20 cellular contexts compared by ENCODE assay signal in genomic region chrX:69307736-69308135, GRCh38.
DNase-seq lines count a peak whose midpoint lies in the region; ATAC-seq and TF ChIP-seq lines count a peak whose summit lies in the region.
"Had no signal": no experiment of that assay in that cellular context is flagged by ENCODE, and none has a peak within 500 bp of the region (broad histone marks: within the 10 kb centered on the region; RNA-seq: fewer than 3 reads in every experiment).

No MANE protein-coding gene starts in this region.

- H3K27me3 ChIP-seq in NT2/D1 (ENCODE audit: insufficient read depth, insufficient read length) (no peaks in the 10 kb centered on the region), breast epithelium (peaks cover 0 to 68% of the 10 kb centered on the region in 2 donors)

- TF ChIP-seq POLR2A in breast epithelium (IDR thresholded peaks at IDR 0.05) = no peak

- ATAC-seq in natural killer cell treated with Interleukin-12 subunit alpha and Interleukin-12 subunit beta and Interleukin-15 and Interleukin-18, amount 100 ng/mL, for 72 hours = no peak
- no peak for ATAC-seq in natural killer cell

- H3K9ac ChIP-seq in NT2/D1 (ENCODE audit: insufficient read length, low read depth) = peak overlapping the region; percentile 64

- DNase-seq in natural killer cell treated with Interleukin-12 subunit alpha and Interleukin-12 subunit beta and Interleukin-15 and Interleukin-18, amount 100 ng/mL, for 72 hours (ENCODE audit: low spot score) = peak; percentile 35
- DNase-seq in natural killer cell (no peak), NT2/D1 (ENCODE audit: low read depth, low spot score) (peak; percentile 64), left kidney (ENCODE audit: low read depth, low spot score) (peak; percentile 61), A172 (ENCODE audit: low spot score) (no peak), breast epithelium (ENCODE audit: low spot score in 2 of 2) (no peak), T-helper 9 cell (no peak)
- no peak for DNase-seq in effector CD8-positive, alpha-beta T cell (lab: John Stamatoyannopoulos, UW)
- DNase-seq: DMS 273 treated with DMSO at 0.1 percent for 48 hours; NCI-H1105 treated with DMSO at 0.1 percent for 48 hours; NCI-H1930; NCI-H2171 treated with DMSO at 0.1 percent for 48 hours; NCI-H510A; NK-92 treated with Interleukin-12 subunit alpha and Interleukin-12 subunit beta, amount 100 ng/mL, for 24 hours; OCI-M1; RPMI8226; SIG-M5 had no signal

- H3K9me3 ChIP-seq in NT2/D1 (ENCODE audit: insufficient read depth, low read length) = no peaks in the 10 kb centered on the region
- no peaks in the 10 kb centered on the region for H3K9me3 ChIP-seq in breast epithelium
- H3K9me3 ChIP-seq: HAP-1 had no signal

- no peak overlapping the region for H3K27ac ChIP-seq in breast epithelium
- H3K27ac ChIP-seq: C4-2B, HL-60 had no signal

- H3K36me3 Mint-ChIP-seq in natural killer cell treated with Interleukin-12 subunit alpha and Interleukin-12 subunit beta and Interleukin-15 and Interleukin-18, amount 100 ng/mL, for 72 hours = no peaks in the 10 kb centered on the region
- H3K36me3 Mint-ChIP-seq in natural killer cell = no peaks in the 10 kb centered on the region

- H3K9me3 Mint-ChIP-seq in natural killer cell treated with Interleukin-12 subunit alpha and Interleukin-12 subunit beta and Interleukin-15 and Interleukin-18, amount 100 ng/mL, for 72 hours = no peaks in the 10 kb centered on the region
- no peaks in the 10 kb centered on the region for H3K9me3 Mint-ChIP-seq in natural killer cell

- H3K27me3 Mint-ChIP-seq in natural killer cell treated with Interleukin-12 subunit alpha and Interleukin-12 subunit beta and Interleukin-15 and Interleukin-18, amount 100 ng/mL, for 72 hours = peaks cover 6 to 26% of the 10 kb centered on the region in 2 donors
- H3K27me3 Mint-ChIP-seq in natural killer cell (ENCODE audit: low read depth in 2 of 2) = peaks cover 8 to 18% of the 10 kb centered on the region in 2 donors

- TF ChIP-seq CTCF in natural killer cell (IDR thresholded peaks at IDR 0.05) = no peak
- TF ChIP-seq CTCF in breast epithelium (IDR thresholded peaks at IDR 0.05) = no peak

- H3K4me3 ChIP-seq in NT2/D1 (ENCODE audit: insufficient read length, low read depth) (no peak overlapping the region), breast epithelium (no peak overlapping the region)
- H3K4me3 ChIP-seq: HAP-1 had no signal

- no peak overlapping the region for H3K4me3 Mint-ChIP-seq in natural killer cell treated with Interleukin-12 subunit alpha and Interleukin-12 subunit beta and Interleukin-15 and Interleukin-18, amount 100 ng/mL, for 72 hours
- no peak overlapping the region for H3K4me3 Mint-ChIP-seq in natural killer cell

- H3K4me1 Mint-ChIP-seq in natural killer cell treated with Interleukin-12 subunit alpha and Interleukin-12 subunit beta and Interleukin-15 and Interleukin-18, amount 100 ng/mL, for 72 hours (ENCODE audit: low read depth in 2 of 2) = no peaks in the 10 kb centered on the region
- H3K4me1 Mint-ChIP-seq in natural killer cell = no peaks in the 10 kb centered on the region

- H3K36me3 ChIP-seq in NT2/D1 (ENCODE audit: insufficient read depth, insufficient read length, low read length) (no peaks in the 10 kb centered on the region), breast epithelium (no peaks in the 10 kb centered on the region)
- H3K36me3 ChIP-seq: HAP-1 had no signal

- H3K4me1 ChIP-seq in NT2/D1 (ENCODE audit: insufficient read depth, insufficient read length) = peaks cover 5% of the 10 kb centered on the region
- H3K4me1 ChIP-seq in breast epithelium = no peaks in the 10 kb centered on the region

- H3K27ac Mint-ChIP-seq in natural killer cell treated with Interleukin-12 subunit alpha and Interleukin-12 subunit beta and Interleukin-15 and Interleukin-18, amount 100 ng/mL, for 72 hours = no peak overlapping the region
- H3K27ac Mint-ChIP-seq in natural killer cell = no peak overlapping the region

- intact Hi-C loops in natural killer cell (cut with micrococcal nuclease) = no loop called here
- intact Hi-C loops in breast epithelium (cut with DNase I; ENCODE audit: low total_unique reads) = no loop called here

Comparison
In these comparisons a context has a peak if more than half of its experiments do, and no peak if none do; other contexts are left out.
1. DNase-seq: peak in natural killer cell treated with Interleukin-12 subunit alpha and Interleukin-12 subunit beta and Interleukin-15 and Interleukin-18, amount 100 ng/mL, for 72 hours (single experiment), NT2/D1 (single experiment) and left kidney (single experiment); none in natural killer cell (single experiment), A172 (single experiment), breast epithelium (0 of 2), T-helper 9 cell (single experiment) and effector CD8-positive, alpha-beta T cell (single experiment).